Comparison of ENCODE assay signal across 5 cellular contexts in the genomic region with DNA sequence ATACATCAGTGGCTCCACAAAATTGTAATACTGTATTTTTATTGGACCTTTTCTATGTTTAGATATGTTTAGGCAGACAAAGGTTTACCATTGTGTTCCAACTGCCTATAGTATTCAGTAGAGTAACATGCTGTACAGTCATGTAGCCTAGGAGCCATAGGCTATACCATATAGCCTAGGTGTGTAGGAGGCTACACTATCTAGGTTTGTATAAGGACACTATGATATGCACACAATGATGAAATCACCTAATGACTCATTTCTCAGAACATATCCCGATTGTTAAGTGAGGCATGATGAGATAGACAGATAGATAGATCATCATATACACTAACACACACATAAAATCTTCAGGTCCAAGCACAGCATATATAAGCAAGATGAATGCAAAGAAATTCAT.
DNase-seq lines count a peak whose midpoint lies in the region; ATAC-seq, FAIRE-seq and TF ChIP-seq lines count a peak whose summit lies in the region.
"Not testable (repeated sequence)": the region's sequence is repeated elsewhere in the genome, so short reads cannot be mapped to it uniquely, and the experiment has no call there.

No MANE protein-coding gene starts in this region.

- H3K27me3 ChIP-seq in GM12878 (replicated peaks in 1 of 2; ENCODE audit: control insufficient read depth in 2 of 2, insufficient read depth in 2 of 2, low read length in 1 of 2); foreskin keratinocyte: not testable (repeated sequence)

- H3K4me2 ChIP-seq in GM12878 (ENCODE audit: control insufficient read depth, insufficient read depth): not testable (repeated sequence)

- H3K79me2 ChIP-seq in GM12878 (ENCODE audit: control insufficient read depth, insufficient read depth, low read length): not testable (repeated sequence)

- SMC1A ChIA-PET in GM12878 (lab: Charles Lee; ENCODE audit: uncharacterized antibody, unreplicated experiment): not testable (repeated sequence)

- WGBS in GM12878 (ENCODE audit: insufficient coverage, insufficient replicate concordance, low lambda C conversion rate, missing lambda C conversion rate): 0% methylated on average over 1 of the region's 1 CpG

- not testable (repeated sequence) for H2AFZ ChIP-seq in GM12878 (ENCODE audit: control insufficient read depth, low read depth, low read length)

- not testable (repeated sequence) for TF ChIP-seq CTCF in GM12878 (IDR thresholded peaks at IDR 0.05 in 2 of 3, conservative IDR thresholded peaks at IDR 0.05 in 1 of 3; ENCODE audit: control insufficient read depth in 2 of 3, extremely low read depth in 1 of 3, insufficient read depth in 1 of 3, low read depth in 3 of 3, low read length in 3 of 3); foreskin keratinocyte (conservative IDR thresholded peaks at IDR 0.05)

- not testable (repeated sequence) for H3K36me3 Mint-ChIP-seq in activated CD4-positive, alpha-beta T cell treated with anti-CD3 and anti-CD28 coated beads for 36 hours (ENCODE audit: low read depth); activated T-helper 17 cell treated with anti-CD3 and anti-CD28 coated beads, Interleukin-2, amount 50 U/mL, for 72 hours (ENCODE audit: low read depth); stimulated activated naive B cell treated with anti-CD40 and anti-IgM and Interleukin-4, amounts not matched to agents 10 μg/mL and 1 μg/mL and 100 μg/mL, for 72 hours

- not testable (repeated sequence) for TF ChIP-seq RAD21 in GM12878 (IDR thresholded peaks at IDR 0.05; ENCODE audit: insufficient read depth, low read depth, low read length)

- peak; percentile 72 for FAIRE-seq in GM12878 (lab: Jason Lieb, UNC)

- ATAC-seq in activated CD4-positive, alpha-beta T cell treated with anti-CD3 and anti-CD28 coated beads for 36 hours: peak; percentile 49
- ATAC-seq in activated T-helper 17 cell treated with anti-CD3 and anti-CD28 coated beads, Interleukin-2, amount 50 U/mL, for 72 hours (replicated peaks): peak; percentile 75
- ATAC-seq in GM12878: not testable (repeated sequence)
- peak; percentile 24 for ATAC-seq in foreskin keratinocyte
- peak; percentile 45 to 55 for ATAC-seq in stimulated activated naive B cell treated with anti-CD40 and anti-IgM and Interleukin-4, amounts not matched to agents 10 μg/mL and 1 μg/mL and 100 μg/mL, for 72 hours (replicated peaks)

- H3K36me3 ChIP-seq in GM12878 (ENCODE audit: control insufficient read depth in 2 of 2, insufficient read depth in 2 of 2, low read length in 1 of 2): not testable (repeated sequence)

- H3K4me1 Mint-ChIP-seq in activated CD4-positive, alpha-beta T cell treated with anti-CD3 and anti-CD28 coated beads for 36 hours; activated T-helper 17 cell treated with anti-CD3 and anti-CD28 coated beads, Interleukin-2, amount 50 U/mL, for 72 hours; stimulated activated naive B cell treated with anti-CD40 and anti-IgM and Interleukin-4, amounts not matched to agents 10 μg/mL and 1 μg/mL and 100 μg/mL, for 72 hours: not testable (repeated sequence)

- H3K4me3 Mint-ChIP-seq in activated CD4-positive, alpha-beta T cell treated with anti-CD3 and anti-CD28 coated beads for 36 hours; activated T-helper 17 cell treated with anti-CD3 and anti-CD28 coated beads, Interleukin-2, amount 50 U/mL, for 72 hours: not testable (repeated sequence)
- H3K4me3 Mint-ChIP-seq in stimulated activated naive B cell treated with anti-CD40 and anti-IgM and Interleukin-4, amounts not matched to agents 10 μg/mL and 1 μg/mL and 100 μg/mL, for 72 hours: peak overlapping the region in 1 of 2 donors; percentile 48

- H3K4me3 ChIP-seq in GM12878: not testable (repeated sequence)

- not testable (repeated sequence) for TF ChIP-seq EP300 in GM12878 (IDR thresholded peaks at IDR 0.05; ENCODE audit: borderline replicate concordance in 1 of 2, control insufficient read depth in 1 of 2, low read depth in 2 of 2, low read length in 2 of 2)

- not testable (repeated sequence) for H3K9ac ChIP-seq in GM12878 (ENCODE audit: control insufficient read depth, insufficient read depth, low read length)

- H4K20me1 ChIP-seq in GM12878 (ENCODE audit: control insufficient read depth, insufficient read depth): not testable (repeated sequence)

- H3K4me1 ChIP-seq in GM12878 (ENCODE audit: control insufficient read depth, insufficient read depth, low read length); foreskin keratinocyte: not testable (repeated sequence)

- not testable (repeated sequence) for BruUV-seq in GM12878 (replicated peaks; lab: Mats Ljungman, UMichigan)

- RAD21 ChIA-PET in GM12878 (lab: Charles Lee; ENCODE audit: unreplicated experiment): not testable (repeated sequence)

- TF ChIP-seq POLR2A in GM12878 (IDR thresholded peaks at IDR 0.05; ENCODE audit: low read depth, low read length): not testable (repeated sequence)

- H3K27ac ChIP-seq in GM12878 (ENCODE audit: control insufficient read depth, insufficient read depth); foreskin keratinocyte: not testable (repeated sequence)

- intact Hi-C loops in activated CD4-positive, alpha-beta T cell treated with anti-CD3 and anti-CD28 coated beads for 36 hours (cut with DNase I, micrococcal nuclease); GM12878 (cut with micrococcal nuclease; ENCODE audit: unreplicated experiment): not testable (repeated sequence)

- not testable (repeated sequence) for H3K9me3 Mint-ChIP-seq in activated CD4-positive, alpha-beta T cell treated with anti-CD3 and anti-CD28 coated beads for 36 hours (ENCODE audit: low read depth); activated T-helper 17 cell treated with anti-CD3 and anti-CD28 coated beads, Interleukin-2, amount 50 U/mL, for 72 hours
- peaks cover 2 to 10% of the 10 kb centered on the region in 2 donors for H3K9me3 Mint-ChIP-seq in stimulated activated naive B cell treated with anti-CD40 and anti-IgM and Interleukin-4, amounts not matched to agents 10 μg/mL and 1 μg/mL and 100 μg/mL, for 72 hours

- CTCF ChIA-PET in activated CD4-positive, alpha-beta T cell treated with anti-CD3 and anti-CD28 coated beads for 36 hours (lab: Charles Lee); GM12878 (lab: Yijun Ruan, JAX): not testable (repeated sequence)

- H3K9me3 ChIP-seq in GM12878 (replicated peaks; ENCODE audit: control insufficient read depth, insufficient read depth, low read length): not testable (repeated sequence)

- H3K27ac Mint-ChIP-seq in activated CD4-positive, alpha-beta T cell treated with anti-CD3 and anti-CD28 coated beads for 36 hours; activated T-helper 17 cell treated with anti-CD3 and anti-CD28 coated beads, Interleukin-2, amount 50 U/mL, for 72 hours: not testable (repeated sequence)
- H3K27ac Mint-ChIP-seq in stimulated activated naive B cell treated with anti-CD40 and anti-IgM and Interleukin-4, amounts not matched to agents 10 μg/mL and 1 μg/mL and 100 μg/mL, for 72 hours: peak overlapping the region; percentile 37

- in situ Hi-C loops in GM12878 (cut with MboI): not testable (repeated sequence)

- DNase-seq in activated CD4-positive, alpha-beta T cell treated with anti-CD3 and anti-CD28 coated beads for 36 hours; GM12878 (ENCODE audit: low read depth, low spot score); foreskin keratinocyte; stimulated activated naive B cell treated with anti-CD40 and anti-IgM and Interleukin-4, amounts not matched to agents 10 μg/mL and 1 μg/mL and 100 μg/mL, for 72 hours: not testable (repeated sequence)

- POLR2A ChIA-PET in activated CD4-positive, alpha-beta T cell treated with anti-CD3 and anti-CD28 coated beads for 36 hours (lab: Charles Lee); GM12878 (lab: Charles Lee): not testable (repeated sequence)

- H3K27me3 Mint-ChIP-seq in activated CD4-positive, alpha-beta T cell treated with anti-CD3 and anti-CD28 coated beads for 36 hours; activated T-helper 17 cell treated with anti-CD3 and anti-CD28 coated beads, Interleukin-2, amount 50 U/mL, for 72 hours; stimulated activated naive B cell treated with anti-CD40 and anti-IgM and Interleukin-4, amounts not matched to agents 10 μg/mL and 1 μg/mL and 100 μg/mL, for 72 hours: not testable (repeated sequence)
